Comparison of ENCODE assay signal across 10 cellular contexts in genomic region chr2:78351208-78351607, GRCh38.
DNase-seq lines count a peak whose midpoint lies in the region; ATAC-seq and TF ChIP-seq lines count a peak whose summit lies in the region.
"Had no signal": no experiment of that assay in that cellular context is flagged by ENCODE, and none has a peak within 500 bp of the region (broad histone marks: within the 10 kb centered on the region; RNA-seq: fewer than 3 reads in every experiment).

No MANE protein-coding gene starts in this region.

- no peak overlapping the region for H2AFZ ChIP-seq in osteoblast (ENCODE audit: low read length)

- H3K27me3 ChIP-seq in adipocyte (replicated peaks; ENCODE audit: control insufficient read depth, insufficient read depth, low read length) (no peaks in the 10 kb centered on the region), osteoblast (ENCODE audit: insufficient read depth, low read length) (no peaks in the 10 kb centered on the region), tibial artery (no peaks in the 10 kb centered on the region)

- no peaks in the 10 kb centered on the region for H3K4me1 ChIP-seq in adipocyte (ENCODE audit: control insufficient read depth, insufficient read depth, low read length)
- no peaks in the 10 kb centered on the region for H3K4me1 ChIP-seq in osteoblast (ENCODE audit: insufficient read depth, low read length)
- H3K4me1 ChIP-seq in tibial artery = no peaks in the 10 kb centered on the region

- peak; percentile 23 for DNase-seq in DMS 273 (lab: John Stamatoyannopoulos, UW; ENCODE audit: unreplicated experiment)
- no peak for DNase-seq in DMS 273 treated with DMSO at 0.1 percent for 48 hours (lab: John Stamatoyannopoulos, UW)
- peak; percentile 41 for DNase-seq in NCI-H2171 treated with DMSO at 0.1 percent for 48 hours (lab: John Stamatoyannopoulos, UW)
- DNase-seq in adipocyte (ENCODE audit: low read depth) = peak; percentile 14
- DNase-seq in osteoblast (ENCODE audit: insufficient read length, low spot score, missing footprints) = no peak
- DNase-seq in tibial artery = no peak
- no peak for DNase-seq in Right ventricle myocardium superior
- DNase-seq: 8988T, amygdala had no signal

- no peaks in the 10 kb centered on the region for H4K20me1 ChIP-seq in osteoblast (ENCODE audit: insufficient read depth, low read length)

- TF ChIP-seq CTCF in osteoblast (IDR thresholded peaks at IDR 0.05; ENCODE audit: extremely low read depth, low read depth, low read length) (peak; percentile 15), tibial artery (IDR thresholded peaks at IDR 0.05) (no peak)

- H3K9ac ChIP-seq in adipocyte (ENCODE audit: low read length) = no peak overlapping the region

- H3K36me3 ChIP-seq in adipocyte (ENCODE audit: control insufficient read depth, insufficient read depth, low read length, severe bottlenecking) (no peaks in the 10 kb centered on the region), osteoblast (ENCODE audit: insufficient read depth, low read length) (no peaks in the 10 kb centered on the region), tibial artery (no peaks in the 10 kb centered on the region)

- H3K27ac ChIP-seq in osteoblast (ENCODE audit: low read depth, low read length) (no peak overlapping the region), tibial artery (no peak overlapping the region)

- H3K79me2 ChIP-seq in osteoblast (ENCODE audit: insufficient read depth, low read length) = no peaks in the 10 kb centered on the region

- H3K9me3 ChIP-seq in adipocyte (ENCODE audit: control insufficient read depth, low read length) (no peaks in the 10 kb centered on the region), osteoblast (ENCODE audit: low read depth, low read length) (no peaks in the 10 kb centered on the region), tibial artery (no peaks in the 10 kb centered on the region)

- intact Hi-C loops in tibial artery (cut with DNase I; ENCODE audit: low total_unique reads) = no loop called here
- intact Hi-C loops in Right ventricle myocardium superior (cut with DNase I) = no loop called here

- ATAC-seq in Right ventricle myocardium superior (ENCODE audit: poor library complexity) (no peak), HG03432 (IDR thresholded peaks at IDR 0.05; ENCODE audit: unreplicated experiment) (no peak)

- H3K4me2 ChIP-seq in osteoblast (ENCODE audit: insufficient read depth, low read length) = no peak overlapping the region

- H3K4me3 ChIP-seq in adipocyte (ENCODE audit: low read length) = no peak overlapping the region
- H3K4me3 ChIP-seq in osteoblast (ENCODE audit: insufficient read depth, low read length) = no peak overlapping the region
- H3K4me3 ChIP-seq in tibial artery = no peak overlapping the region

Comparison
In these comparisons a context has a peak if more than half of its experiments do, and no peak if none do; other contexts are left out.
1. DNase-seq: peak in DMS 273 (single experiment), NCI-H2171 treated with DMSO at 0.1 percent for 48 hours (single experiment) and adipocyte (single experiment); none in DMS 273 treated with DMSO at 0.1 percent for 48 hours (single experiment), osteoblast (single experiment), tibial artery (0 of 2) and Right ventricle myocardium superior (single experiment).